ENCODE assay signal across 1 cellular context in the genomic region with DNA sequence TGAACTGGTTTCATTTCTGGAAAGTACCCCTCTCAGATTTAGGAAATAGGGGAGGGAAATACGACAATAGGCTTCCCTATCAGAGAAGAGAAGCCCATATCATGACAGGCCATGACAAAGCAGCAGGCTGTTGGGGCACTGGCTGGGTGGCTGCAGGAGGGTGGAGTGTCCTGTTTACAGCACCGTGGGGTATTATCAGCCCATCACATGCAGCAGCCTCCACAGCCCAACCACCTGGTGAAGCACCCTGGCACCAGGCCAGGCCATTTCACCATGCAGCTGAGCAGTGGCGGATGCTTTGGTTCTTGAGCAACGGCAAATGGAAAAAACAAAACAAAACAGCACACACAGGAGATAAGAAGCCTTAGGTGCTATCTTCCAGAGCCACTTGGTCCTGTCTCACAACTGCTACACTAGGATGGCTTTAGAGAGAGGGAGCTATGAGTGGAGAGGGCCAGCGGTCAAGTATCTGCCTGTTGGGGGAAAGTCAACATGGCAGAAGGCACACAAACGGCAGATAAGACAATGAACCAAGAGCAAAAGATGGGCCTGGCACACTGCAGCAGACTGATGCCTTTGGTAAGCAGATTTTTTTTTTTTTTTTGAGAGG.
TF ChIP-seq lines count a peak whose summit lies in the region.

No MANE protein-coding gene starts in this region.

TF ChIP-seq in K562, 482 proteins besides CTCF, POLR2A, EP300 and RAD21 (continued from another document and continues in another):
- TF ChIP-seq, protein P1, sequence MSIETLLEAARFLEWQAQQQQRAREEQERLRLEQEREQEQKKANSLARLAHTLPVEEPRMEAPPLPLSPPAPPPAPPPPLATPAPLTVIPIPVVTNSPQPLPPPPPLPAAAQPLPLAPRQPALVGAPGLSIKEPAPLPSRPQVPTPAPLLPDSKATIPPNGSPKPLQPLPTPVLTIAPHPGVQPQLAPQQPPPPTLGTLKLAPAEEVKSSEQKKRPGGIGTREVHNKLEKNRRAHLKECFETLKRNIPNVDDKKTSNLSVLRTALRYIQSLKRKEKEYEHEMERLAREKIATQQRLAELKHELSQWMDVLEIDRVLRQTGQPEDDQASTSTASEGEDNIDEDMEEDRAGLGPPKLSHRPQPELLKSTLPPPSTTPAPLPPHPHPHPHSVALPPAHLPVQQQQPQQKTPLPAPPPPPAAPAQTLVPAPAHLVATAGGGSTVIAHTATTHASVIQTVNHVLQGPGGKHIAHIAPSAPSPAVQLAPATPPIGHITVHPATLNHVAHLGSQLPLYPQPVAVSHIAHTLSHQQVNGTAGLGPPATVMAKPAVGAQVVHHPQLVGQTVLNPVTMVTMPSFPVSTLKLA (conservative IDR thresholded peaks at IDR 0.05): peak; percentile 93 to 97
- TF ChIP-seq KDM4B (IDR thresholded peaks at IDR 0.05; ENCODE audit: borderline replicate concordance in 2 of 2, low read depth in 1 of 2): peak in 1 of 2 experiments; percentile 76; a peak in 2 of 4 replicates
- peak; percentile 81 for TF ChIP-seq CREB1 (IDR thresholded peaks at IDR 0.05)
- peak; percentile 74; the same call in 1 of the 2 replicates for TF ChIP-seq CREB1 (CRISPR knock-in tag; IDR thresholded peaks at IDR 0.05)
- peak; percentile 100 for TF ChIP-seq TAL1 (IDR thresholded peaks at IDR 0.05)
- peak; percentile 78; the same call in 1 of the 2 replicates for TF ChIP-seq FOXJ3 (CRISPR knock-in tag; IDR thresholded peaks at IDR 0.05)
- peak; percentile 52; the same call in 1 of the 2 replicates for TF ChIP-seq HCFC1 (IDR thresholded peaks at IDR 0.05; ENCODE audit: low read depth, low read length)
- TF ChIP-seq, protein P2, sequence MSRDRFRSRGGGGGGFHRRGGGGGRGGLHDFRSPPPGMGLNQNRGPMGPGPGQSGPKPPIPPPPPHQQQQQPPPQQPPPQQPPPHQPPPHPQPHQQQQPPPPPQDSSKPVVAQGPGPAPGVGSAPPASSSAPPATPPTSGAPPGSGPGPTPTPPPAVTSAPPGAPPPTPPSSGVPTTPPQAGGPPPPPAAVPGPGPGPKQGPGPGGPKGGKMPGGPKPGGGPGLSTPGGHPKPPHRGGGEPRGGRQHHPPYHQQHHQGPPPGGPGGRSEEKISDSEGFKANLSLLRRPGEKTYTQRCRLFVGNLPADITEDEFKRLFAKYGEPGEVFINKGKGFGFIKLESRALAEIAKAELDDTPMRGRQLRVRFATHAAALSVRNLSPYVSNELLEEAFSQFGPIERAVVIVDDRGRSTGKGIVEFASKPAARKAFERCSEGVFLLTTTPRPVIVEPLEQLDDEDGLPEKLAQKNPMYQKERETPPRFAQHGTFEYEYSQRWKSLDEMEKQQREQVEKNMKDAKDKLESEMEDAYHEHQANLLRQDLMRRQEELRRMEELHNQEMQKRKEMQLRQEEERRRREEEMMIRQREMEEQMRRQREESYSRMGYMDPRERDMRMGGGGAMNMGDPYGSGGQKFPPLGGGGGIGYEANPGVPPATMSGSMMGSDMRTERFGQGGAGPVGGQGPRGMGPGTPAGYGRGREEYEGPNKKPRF (IDR thresholded peaks at IDR 0.05; ENCODE audit: low read depth, low read length): no peak
- TF ChIP-seq COPS2 (conservative IDR thresholded peaks at IDR 0.05): no peak
- TF ChIP-seq, protein P3, sequence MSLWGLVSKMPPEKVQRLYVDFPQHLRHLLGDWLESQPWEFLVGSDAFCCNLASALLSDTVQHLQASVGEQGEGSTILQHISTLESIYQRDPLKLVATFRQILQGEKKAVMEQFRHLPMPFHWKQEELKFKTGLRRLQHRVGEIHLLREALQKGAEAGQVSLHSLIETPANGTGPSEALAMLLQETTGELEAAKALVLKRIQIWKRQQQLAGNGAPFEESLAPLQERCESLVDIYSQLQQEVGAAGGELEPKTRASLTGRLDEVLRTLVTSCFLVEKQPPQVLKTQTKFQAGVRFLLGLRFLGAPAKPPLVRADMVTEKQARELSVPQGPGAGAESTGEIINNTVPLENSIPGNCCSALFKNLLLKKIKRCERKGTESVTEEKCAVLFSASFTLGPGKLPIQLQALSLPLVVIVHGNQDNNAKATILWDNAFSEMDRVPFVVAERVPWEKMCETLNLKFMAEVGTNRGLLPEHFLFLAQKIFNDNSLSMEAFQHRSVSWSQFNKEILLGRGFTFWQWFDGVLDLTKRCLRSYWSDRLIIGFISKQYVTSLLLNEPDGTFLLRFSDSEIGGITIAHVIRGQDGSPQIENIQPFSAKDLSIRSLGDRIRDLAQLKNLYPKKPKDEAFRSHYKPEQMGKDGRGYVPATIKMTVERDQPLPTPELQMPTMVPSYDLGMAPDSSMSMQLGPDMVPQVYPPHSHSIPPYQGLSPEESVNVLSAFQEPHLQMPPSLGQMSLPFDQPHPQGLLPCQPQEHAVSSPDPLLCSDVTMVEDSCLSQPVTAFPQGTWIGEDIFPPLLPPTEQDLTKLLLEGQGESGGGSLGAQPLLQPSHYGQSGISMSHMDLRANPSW (CRISPR knock-in tag; IDR thresholded peaks at IDR 0.05): peak; percentile 79; the same call in 1 of the 2 replicates
- TF ChIP-seq RB1 (IDR thresholded peaks at IDR 0.05; ENCODE audit: low read depth): no peak
- TF ChIP-seq, protein P4, sequence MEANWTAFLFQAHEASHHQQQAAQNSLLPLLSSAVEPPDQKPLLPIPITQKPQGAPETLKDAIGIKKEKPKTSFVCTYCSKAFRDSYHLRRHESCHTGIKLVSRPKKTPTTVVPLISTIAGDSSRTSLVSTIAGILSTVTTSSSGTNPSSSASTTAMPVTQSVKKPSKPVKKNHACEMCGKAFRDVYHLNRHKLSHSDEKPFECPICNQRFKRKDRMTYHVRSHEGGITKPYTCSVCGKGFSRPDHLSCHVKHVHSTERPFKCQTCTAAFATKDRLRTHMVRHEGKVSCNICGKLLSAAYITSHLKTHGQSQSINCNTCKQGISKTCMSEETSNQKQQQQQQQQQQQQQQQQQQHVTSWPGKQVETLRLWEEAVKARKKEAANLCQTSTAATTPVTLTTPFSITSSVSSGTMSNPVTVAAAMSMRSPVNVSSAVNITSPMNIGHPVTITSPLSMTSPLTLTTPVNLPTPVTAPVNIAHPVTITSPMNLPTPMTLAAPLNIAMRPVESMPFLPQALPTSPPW (CRISPR knock-in tag; IDR thresholded peaks at IDR 0.05): peak; percentile 90
- no peak for TF ChIP-seq ZNF77 (CRISPR knock-in tag; IDR thresholded peaks at IDR 0.05)
- TF ChIP-seq, protein P5, sequence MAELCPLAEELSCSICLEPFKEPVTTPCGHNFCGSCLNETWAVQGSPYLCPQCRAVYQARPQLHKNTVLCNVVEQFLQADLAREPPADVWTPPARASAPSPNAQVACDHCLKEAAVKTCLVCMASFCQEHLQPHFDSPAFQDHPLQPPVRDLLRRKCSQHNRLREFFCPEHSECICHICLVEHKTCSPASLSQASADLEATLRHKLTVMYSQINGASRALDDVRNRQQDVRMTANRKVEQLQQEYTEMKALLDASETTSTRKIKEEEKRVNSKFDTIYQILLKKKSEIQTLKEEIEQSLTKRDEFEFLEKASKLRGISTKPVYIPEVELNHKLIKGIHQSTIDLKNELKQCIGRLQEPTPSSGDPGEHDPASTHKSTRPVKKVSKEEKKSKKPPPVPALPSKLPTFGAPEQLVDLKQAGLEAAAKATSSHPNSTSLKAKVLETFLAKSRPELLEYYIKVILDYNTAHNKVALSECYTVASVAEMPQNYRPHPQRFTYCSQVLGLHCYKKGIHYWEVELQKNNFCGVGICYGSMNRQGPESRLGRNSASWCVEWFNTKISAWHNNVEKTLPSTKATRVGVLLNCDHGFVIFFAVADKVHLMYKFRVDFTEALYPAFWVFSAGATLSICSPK (IDR thresholded peaks at IDR 0.05; ENCODE audit: borderline replicate concordance): peak; percentile 97
- peak; percentile 85; the same call in 1 of the 2 replicates for TF ChIP-seq KLF6 (CRISPR knock-in tag; IDR thresholded peaks at IDR 0.05; ENCODE audit: borderline replicate concordance)
- peak; percentile 99 for TF ChIP-seq MTA2 (IDR thresholded peaks at IDR 0.05; ENCODE audit: low read depth)
- TF ChIP-seq, protein P6, sequence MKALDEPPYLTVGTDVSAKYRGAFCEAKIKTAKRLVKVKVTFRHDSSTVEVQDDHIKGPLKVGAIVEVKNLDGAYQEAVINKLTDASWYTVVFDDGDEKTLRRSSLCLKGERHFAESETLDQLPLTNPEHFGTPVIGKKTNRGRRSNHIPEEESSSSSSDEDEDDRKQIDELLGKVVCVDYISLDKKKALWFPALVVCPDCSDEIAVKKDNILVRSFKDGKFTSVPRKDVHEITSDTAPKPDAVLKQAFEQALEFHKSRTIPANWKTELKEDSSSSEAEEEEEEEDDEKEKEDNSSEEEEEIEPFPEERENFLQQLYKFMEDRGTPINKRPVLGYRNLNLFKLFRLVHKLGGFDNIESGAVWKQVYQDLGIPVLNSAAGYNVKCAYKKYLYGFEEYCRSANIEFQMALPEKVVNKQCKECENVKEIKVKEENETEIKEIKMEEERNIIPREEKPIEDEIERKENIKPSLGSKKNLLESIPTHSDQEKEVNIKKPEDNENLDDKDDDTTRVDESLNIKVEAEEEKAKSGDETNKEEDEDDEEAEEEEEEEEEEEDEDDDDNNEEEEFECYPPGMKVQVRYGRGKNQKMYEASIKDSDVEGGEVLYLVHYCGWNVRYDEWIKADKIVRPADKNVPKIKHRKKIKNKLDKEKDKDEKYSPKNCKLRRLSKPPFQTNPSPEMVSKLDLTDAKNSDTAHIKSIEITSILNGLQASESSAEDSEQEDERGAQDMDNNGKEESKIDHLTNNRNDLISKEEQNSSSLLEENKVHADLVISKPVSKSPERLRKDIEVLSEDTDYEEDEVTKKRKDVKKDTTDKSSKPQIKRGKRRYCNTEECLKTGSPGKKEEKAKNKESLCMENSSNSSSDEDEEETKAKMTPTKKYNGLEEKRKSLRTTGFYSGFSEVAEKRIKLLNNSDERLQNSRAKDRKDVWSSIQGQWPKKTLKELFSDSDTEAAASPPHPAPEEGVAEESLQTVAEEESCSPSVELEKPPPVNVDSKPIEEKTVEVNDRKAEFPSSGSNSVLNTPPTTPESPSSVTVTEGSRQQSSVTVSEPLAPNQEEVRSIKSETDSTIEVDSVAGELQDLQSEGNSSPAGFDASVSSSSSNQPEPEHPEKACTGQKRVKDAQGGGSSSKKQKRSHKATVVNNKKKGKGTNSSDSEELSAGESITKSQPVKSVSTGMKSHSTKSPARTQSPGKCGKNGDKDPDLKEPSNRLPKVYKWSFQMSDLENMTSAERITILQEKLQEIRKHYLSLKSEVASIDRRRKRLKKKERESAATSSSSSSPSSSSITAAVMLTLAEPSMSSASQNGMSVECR (CRISPR knock-in tag; IDR thresholded peaks at IDR 0.05): peak; percentile 74
- peak; percentile 99 for TF ChIP-seq FOXM1 (IDR thresholded peaks at IDR 0.05; ENCODE audit: low read depth)
- TF ChIP-seq FOXM1 (CRISPR knock-in tag; IDR thresholded peaks at IDR 0.05; ENCODE audit: low read depth): no peak
- no peak for TF ChIP-seq ZNF586 (CRISPR knock-in tag; conservative IDR thresholded peaks at IDR 0.05)
- peak; percentile 43 for TF ChIP-seq TBP (optimal IDR thresholded peaks at IDR 0.05; ENCODE audit: low read depth, low read length)
- peak; percentile 96 for TF ChIP-seq ZKSCAN8 (CRISPR knock-in tag; IDR thresholded peaks at IDR 0.05)
- TF ChIP-seq NRF1 (conservative IDR thresholded peaks at IDR 0.05 in 1 of 2, IDR thresholded peaks at IDR 0.05 in 1 of 2): peak; percentile 62 to 66
- TF ChIP-seq ZNF354B (CRISPR knock-in tag; IDR thresholded peaks at IDR 0.05): peak; percentile 58; the same call in 1 of the 2 replicates
- TF ChIP-seq, protein P7, sequence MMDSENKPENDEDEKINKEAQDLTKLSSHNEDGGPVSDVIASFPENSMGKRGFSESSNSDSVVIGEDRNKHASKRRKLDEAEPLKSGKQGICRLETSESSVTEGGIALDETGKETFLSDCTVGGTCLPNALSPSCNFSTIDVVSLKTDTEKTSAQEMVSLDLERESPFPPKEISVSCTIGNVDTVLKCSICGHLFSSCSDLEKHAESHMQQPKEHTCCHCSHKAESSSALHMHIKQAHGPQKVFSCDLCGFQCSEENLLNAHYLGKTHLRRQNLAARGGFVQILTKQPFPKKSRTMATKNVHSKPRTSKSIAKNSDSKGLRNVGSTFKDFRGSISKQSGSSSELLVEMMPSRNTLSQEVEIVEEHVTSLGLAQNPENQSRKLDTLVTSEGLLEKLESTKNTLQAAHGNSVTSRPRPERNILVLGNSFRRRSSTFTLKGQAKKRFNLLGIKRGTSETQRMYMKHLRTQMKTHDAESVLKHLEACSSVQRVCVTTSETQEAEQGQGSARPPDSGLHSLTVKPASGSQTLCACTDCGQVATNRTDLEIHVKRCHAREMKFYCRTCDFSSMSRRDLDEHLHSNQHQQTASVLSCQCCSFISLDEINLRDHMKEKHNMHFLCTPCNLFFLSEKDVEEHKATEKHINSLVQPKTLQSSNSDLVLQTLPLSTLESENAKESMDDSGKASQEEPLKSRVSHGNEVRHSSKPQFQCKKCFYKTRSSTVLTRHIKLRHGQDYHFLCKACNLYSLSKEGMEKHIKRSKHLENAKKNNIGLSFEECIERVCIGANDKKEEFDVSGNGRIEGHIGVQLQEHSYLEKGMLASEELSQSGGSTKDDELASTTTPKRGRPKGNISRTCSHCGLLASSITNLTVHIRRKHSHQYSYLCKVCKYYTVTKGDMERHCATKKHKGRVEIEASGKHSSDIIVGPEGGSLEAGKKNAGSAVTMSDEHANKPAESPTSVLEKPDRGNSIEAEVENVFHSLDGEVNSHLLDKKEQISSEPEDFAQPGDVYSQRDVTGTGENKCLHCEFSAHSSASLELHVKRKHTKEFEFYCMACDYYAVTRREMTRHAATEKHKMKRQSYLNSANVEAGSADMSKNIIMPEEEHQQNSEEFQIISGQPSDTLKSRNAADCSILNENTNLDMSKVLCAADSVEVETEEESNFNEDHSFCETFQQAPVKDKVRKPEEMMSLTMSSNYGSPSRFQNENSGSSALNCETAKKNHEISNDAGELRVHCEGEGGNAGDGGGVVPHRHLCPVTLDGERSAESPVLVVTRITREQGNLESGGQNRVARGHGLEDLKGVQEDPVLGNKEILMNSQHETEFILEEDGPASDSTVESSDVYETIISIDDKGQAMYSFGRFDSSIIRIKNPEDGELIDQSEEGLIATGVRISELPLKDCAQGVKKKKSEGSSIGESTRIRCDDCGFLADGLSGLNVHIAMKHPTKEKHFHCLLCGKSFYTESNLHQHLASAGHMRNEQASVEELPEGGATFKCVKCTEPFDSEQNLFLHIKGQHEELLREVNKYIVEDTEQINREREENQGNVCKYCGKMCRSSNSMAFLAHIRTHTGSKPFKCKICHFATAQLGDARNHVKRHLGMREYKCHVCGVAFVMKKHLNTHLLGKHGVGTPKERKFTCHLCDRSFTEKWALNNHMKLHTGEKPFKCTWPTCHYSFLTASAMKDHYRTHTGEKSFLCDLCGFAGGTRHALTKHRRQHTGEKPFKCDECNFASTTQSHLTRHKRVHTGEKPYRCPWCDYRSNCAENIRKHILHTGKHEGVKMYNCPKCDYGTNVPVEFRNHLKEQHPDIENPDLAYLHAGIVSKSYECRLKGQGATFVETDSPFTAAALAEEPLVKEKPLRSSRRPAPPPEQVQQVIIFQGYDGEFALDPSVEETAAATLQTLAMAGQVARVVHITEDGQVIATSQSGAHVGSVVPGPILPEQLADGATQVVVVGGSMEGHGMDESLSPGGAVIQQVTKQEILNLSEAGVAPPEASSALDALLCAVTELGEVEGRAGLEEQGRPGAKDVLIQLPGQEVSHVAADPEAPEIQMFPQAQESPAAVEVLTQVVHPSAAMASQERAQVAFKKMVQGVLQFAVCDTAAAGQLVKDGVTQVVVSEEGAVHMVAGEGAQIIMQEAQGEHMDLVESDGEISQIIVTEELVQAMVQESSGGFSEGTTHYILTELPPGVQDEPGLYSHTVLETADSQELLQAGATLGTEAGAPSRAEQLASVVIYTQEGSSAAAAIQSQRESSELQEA (IDR thresholded peaks at IDR 0.05; ENCODE audit: low read depth): no peak; the same call in 1 of the 2 replicates
